1 cellular context compared by ENCODE assay signal in the genomic region with DNA sequence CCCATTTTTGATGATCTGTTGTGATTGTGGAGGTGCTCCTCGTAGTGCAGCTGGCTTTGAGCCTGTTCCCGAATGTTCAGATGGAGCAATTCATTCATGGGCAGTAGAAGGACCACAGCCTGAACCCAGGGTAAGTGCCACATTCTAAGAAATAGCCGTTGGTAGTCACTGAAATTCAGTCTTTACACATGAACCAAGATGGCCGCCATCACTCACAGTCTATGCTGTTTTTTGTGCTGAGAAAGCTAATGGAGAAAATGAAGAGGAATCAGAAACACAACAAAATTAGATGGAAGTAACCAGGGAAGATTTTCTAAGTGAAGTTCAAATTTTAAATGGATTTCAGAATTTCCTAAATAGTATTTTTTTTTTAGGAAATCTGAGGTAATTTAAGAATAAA.
TF ChIP-seq lines count a peak whose summit lies in the region.

No MANE protein-coding gene starts in this region.

TF ChIP-seq in GM12878, 131 proteins besides CTCF, POLR2A, EP300 and RAD21:
- TF ChIP-seq BHLHE40 (IDR thresholded peaks at IDR 0.05; ENCODE audit: borderline replicate concordance in 1 of 2, low read depth in 2 of 2, low read length in 1 of 2): no peak
- no peak for TF ChIP-seq ZNF384 (IDR thresholded peaks at IDR 0.05; ENCODE audit: borderline replicate concordance, low read depth, low read length)
- TF ChIP-seq YY1 (IDR thresholded peaks at IDR 0.05; ENCODE audit: low read depth, low read length): peak; percentile 64; the same call in 1 of the 2 replicates
